16 cellular contexts compared by ENCODE assay signal in genomic region chr2:54207666-54208195, GRCh38. TPM values are rescaled to one million over a fixed set of nuclear protein-coding genes. Genes with fewer than 3 reads are reported as not detected.
DNase-seq lines count a peak whose midpoint lies in the region; ATAC-seq and TF ChIP-seq lines count a peak whose summit lies in the region.
"Had no signal": no experiment of that assay in that cellular context is flagged by ENCODE, and none has a peak within 500 bp of the region (broad histone marks: within the 10 kb centered on the region; RNA-seq: fewer than 3 reads in every experiment).

No MANE protein-coding gene starts in this region.

- TF ChIP-seq CTCF in ascending aorta (IDR thresholded peaks at IDR 0.05) (no peak), heart left ventricle (IDR thresholded peaks at IDR 0.05) (no peak), osteoblast (IDR thresholded peaks at IDR 0.05; ENCODE audit: extremely low read depth, low read depth, low read length) (no peak)

- no peaks in the 10 kb centered on the region for H3K79me2 ChIP-seq in osteoblast (ENCODE audit: insufficient read depth, low read length)

- 27 to 61% (median 34%) methylated on average over 3 of the region's 3 CpGs for WGBS in heart left ventricle, 4 donors

- H3K4me1 ChIP-seq in ascending aorta (peaks cover 0 to 30% of the 10 kb centered on the region in 2 donors), heart left ventricle (peaks cover 0 to 45% (median 28%) of the 10 kb centered on the region in 12 donors), osteoblast (ENCODE audit: insufficient read depth, low read length) (peaks cover 45% of the 10 kb centered on the region)
- H3K4me1 ChIP-seq: BE2C had no signal

- no peaks in the 10 kb centered on the region for H3K36me3 ChIP-seq in ascending aorta
- H3K36me3 ChIP-seq in heart left ventricle = no peaks in the 10 kb centered on the region
- H3K36me3 ChIP-seq in osteoblast (ENCODE audit: insufficient read depth, low read length) = no peaks in the 10 kb centered on the region
- H3K36me3 ChIP-seq: BE2C had no signal

- ATAC-seq in heart left ventricle = peak; percentile 9 to 59 (median 46)

- H3K4me3 ChIP-seq in ascending aorta = no peak overlapping the region
- H3K4me3 ChIP-seq in heart left ventricle = no peak overlapping the region
- no peak overlapping the region for H3K4me3 ChIP-seq in osteoblast (ENCODE audit: insufficient read depth, low read length)

- intact Hi-C loops in ascending aorta (cut with DNase I) (loop anchor here (2.0 kb wide), 2 partner anchors 123 to 249 kb away; partner anchors contain the start of gene SPTBN1), heart left ventricle (cut with DNase I) (loop anchor here in 8 of 10 donors (2.0 to 10.0 kb wide), 15 partner anchors 59 to 497 kb away; partner anchors contain the start of gene SPTBN1 (in 3 of the 8))

- peak overlapping the region; percentile 47 for H3K4me2 ChIP-seq in osteoblast (ENCODE audit: insufficient read depth, low read length)

- peak overlapping the region; percentile 10 to 55 for H3K27ac ChIP-seq in ascending aorta
- peak overlapping the region; percentile 34 to 83 (median 67) for H3K27ac ChIP-seq in heart left ventricle
- peak overlapping the region; percentile 73 for H3K27ac ChIP-seq in osteoblast (ENCODE audit: low read depth, low read length)

- no peak for TF ChIP-seq POLR2A in heart left ventricle (IDR thresholded peaks at IDR 0.05)

- peak overlapping the region; percentile 43 for H2AFZ ChIP-seq in osteoblast (ENCODE audit: low read length)

- H4K20me1 ChIP-seq in osteoblast (ENCODE audit: insufficient read depth, low read length) = no peaks in the 10 kb centered on the region

- H3K9me3 ChIP-seq in ascending aorta (no peaks in the 10 kb centered on the region), heart left ventricle (no peaks in the 10 kb centered on the region), osteoblast (ENCODE audit: low read depth, low read length) (no peaks in the 10 kb centered on the region)
- H3K9me3 ChIP-seq: BE2C had no signal

- DNase-seq in ELR (ENCODE audit: low read depth) = peak; percentile 7
- no peak for DNase-seq in ascending aorta (ENCODE audit: low spot score in 2 of 2)
- no peak for DNase-seq in heart left ventricle
- no peak for DNase-seq in osteoblast (ENCODE audit: insufficient read length, low spot score, missing footprints)
- DNase-seq in RKO (ENCODE audit: low spot score) = no peak
- no peak for DNase-seq in NCI-H524 (lab: John Stamatoyannopoulos, UW)
- no peak for DNase-seq in activated effector memory CD4-positive, alpha-beta T cell treated with Interleukin-2 at 50 U/mL for 16 hours
- DNase-seq in stimulated activated naive CD4-positive, alpha-beta T cell treated with Interleukin-2 at 50 U/mL for 16 hours (lab: John Stamatoyannopoulos, UW) = no peak
- DNase-seq: activated CD4-positive, alpha-beta memory T cell treated with anti-CD3 and anti-CD28 coated beads for 36 hours; activated naive CD4-positive, alpha-beta T cell treated with Interleukin-2 at 50 U/mL for 16 hours; BE2C; effector CD4-positive, alpha-beta T cell; Kasumi-1; T-helper 1 cell had no signal

- H3K27me3 ChIP-seq in ascending aorta = no peaks in the 10 kb centered on the region
- H3K27me3 ChIP-seq in heart left ventricle = no peaks in the 10 kb centered on the region
- no peaks in the 10 kb centered on the region for H3K27me3 ChIP-seq in osteoblast (ENCODE audit: insufficient read depth, low read length)
- H3K27me3 ChIP-seq: BE2C had no signal

RNA-seq across cellular contexts. Expression of gene TSPYL6, which starts 48.3 kb away (rescaled TPM):
- total RNA-seq in ascending aorta (not detected), heart left ventricle (under 1 TPM in 1 of 9 donors, not detected in 8; 0.12 TPM), osteoblast (not detected in 2 replicates)
- polyA plus RNA-seq in heart left ventricle = under 1 TPM; 0.03 to 0.08 TPM
- total RNA-seq: activated CD4-positive, alpha-beta memory T cell treated with anti-CD3 and anti-CD28 coated beads for 36 hours; G401; myocyte had no signal
